Comparison of ENCODE assay signal across 8 cellular contexts in the genomic region with DNA sequence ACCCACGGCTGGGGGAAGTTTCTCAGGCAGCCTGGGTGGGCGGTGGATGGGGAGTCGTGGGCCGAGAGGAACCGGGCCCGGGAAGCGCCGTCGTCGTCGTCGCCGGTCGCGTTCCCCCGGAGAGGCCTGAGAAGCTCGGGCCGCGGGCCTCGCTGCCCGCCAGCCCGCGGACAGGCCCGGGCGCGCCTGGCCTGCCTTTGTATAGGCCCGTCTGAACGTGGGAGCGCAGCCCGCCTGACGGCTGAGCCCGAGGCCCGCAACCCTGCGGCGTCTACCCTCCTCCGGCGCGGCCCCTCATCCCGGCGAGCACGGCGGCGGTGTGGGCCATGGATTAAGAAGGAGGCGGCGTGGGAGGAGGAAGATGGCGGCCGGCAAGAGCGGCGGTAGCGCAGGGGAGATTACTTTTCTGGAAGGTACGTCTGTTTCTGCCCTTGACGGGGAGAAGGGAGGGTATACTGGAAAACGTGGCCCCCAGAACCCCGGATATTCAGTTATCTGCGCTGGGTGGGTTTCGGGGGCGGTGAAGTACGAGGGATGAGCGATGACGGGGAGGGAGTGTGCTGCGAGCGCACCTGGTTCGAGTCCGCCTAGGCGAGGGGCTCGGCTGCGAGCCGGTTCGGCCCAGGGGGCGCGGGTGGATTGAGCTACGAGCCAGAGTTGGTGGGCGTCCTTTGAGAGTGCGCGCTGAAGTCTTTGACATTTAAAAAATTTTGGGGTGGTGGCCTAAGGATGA. TPM values are rescaled to one million over a fixed set of nuclear protein-coding genes. Genes with fewer than 3 reads are reported as not detected.
DNase-seq lines count a peak whose midpoint lies in the region; ATAC-seq and TF ChIP-seq lines count a peak whose summit lies in the region.

No MANE protein-coding gene starts in this region.

- H3K4me3 Mint-ChIP-seq in activated T-cell treated with anti-CD3 and anti-CD28 coated beads, Interleukin-2, amount 50 U/mL, for 4 hours, result peak overlapping the region; percentile 97
- H3K4me3 Mint-ChIP-seq in neural progenitor cell, result peak overlapping the region; percentile 99

- H3K27ac ChIP-seq in AG04450 (ENCODE audit: low read depth, low read length) (peak overlapping the region; percentile 93), neural progenitor cell (peak overlapping the region; percentile 96), subcutaneous abdominal adipose tissue (ENCODE audit: low read depth, low read length) (peak overlapping the region; percentile 97)

- H3K36me3 ChIP-seq in neural progenitor cell, result no peaks in the 10 kb centered on the region
- no peaks in the 10 kb centered on the region for H3K36me3 ChIP-seq in subcutaneous abdominal adipose tissue (ENCODE audit: control insufficient read depth in 5 of 5, insufficient read depth in 5 of 5, low read length in 5 of 5)

- H3K27ac Mint-ChIP-seq in neural progenitor cell, result peak overlapping the region; percentile 99

- H2AFZ ChIP-seq in neural progenitor cell (replicated peaks), result peak overlapping the region; percentile 47

- H3K9ac ChIP-seq in neural progenitor cell (peak overlapping the region; percentile 91), subcutaneous abdominal adipose tissue (ENCODE audit: low read length in 5 of 5) (peak overlapping the region; percentile 91 to 97 (median 94))

- H3K9me3 ChIP-seq in AG04450 (ENCODE audit: control insufficient read depth, insufficient read depth, low read length) (peaks cover 9% of the 10 kb centered on the region; the same call in 1 of the 2 replicates), neural progenitor cell (ENCODE audit: low read depth) (no peaks in the 10 kb centered on the region), subcutaneous abdominal adipose tissue (ENCODE audit: control insufficient read depth in 5 of 5, low read length in 5 of 5) (no peaks in the 10 kb centered on the region)

- H3K27me3 Mint-ChIP-seq in activated T-cell treated with anti-CD3 and anti-CD28 coated beads, Interleukin-2, amount 50 U/mL, for 4 hours (ENCODE audit: low read depth), result no peaks in the 10 kb centered on the region
- H3K27me3 Mint-ChIP-seq in neural progenitor cell (ENCODE audit: insufficient read depth, low read depth), result peaks cover 3% of the 10 kb centered on the region

- H4K20me1 ChIP-seq in neural progenitor cell (ENCODE audit: low read depth), result peaks cover 14% of the 10 kb centered on the region

- peaks cover 23% of the 10 kb centered on the region for H3F3A ChIP-seq in neural progenitor cell (ENCODE audit: low read depth)

- CTCF ChIA-PET in AG04450 (lab: Charles Lee), result interaction anchor here (0.9 kb wide), 1 partner anchor 75 kb away, joined by 4 read pairs; no protein-coding TSS in a partner anchor

- no peak for DNase-seq in AG04450 (ENCODE audit: low read depth, low spot score)
- peak; percentile 73 for DNase-seq in NCI-H748 (lab: John Stamatoyannopoulos, UW; ENCODE audit: unreplicated experiment)
- peak; percentile 57 for DNase-seq in activated T-cell treated with anti-CD3 and anti-CD28 coated beads, Interleukin-2, amount 50 U/mL, for 4 hours
- peak; percentile 62 for DNase-seq in fibroblast of gingiva (ENCODE audit: low read depth)
- peak; percentile 80 for DNase-seq in neural progenitor cell (ENCODE audit: low spot score)

- peak overlapping the region; percentile 90 for H3K4me2 ChIP-seq in neural progenitor cell

- no peak for TF ChIP-seq CTCF in AG04450 (IDR thresholded peaks at IDR 0.05; ENCODE audit: low read depth, low read length)
- no peak for TF ChIP-seq CTCF in neural progenitor cell (IDR thresholded peaks at IDR 0.05)

- H3K4me3 ChIP-seq in AG04450 (ENCODE audit: low read depth, low read length) (peak overlapping the region; percentile 89), neural progenitor cell (peak overlapping the region; percentile 69), subcutaneous abdominal adipose tissue (ENCODE audit: low read depth in 1 of 5, low read length in 5 of 5) (peak overlapping the region; percentile 90 to 95 (median 94))

- no peaks in the 10 kb centered on the region for H3K9me3 Mint-ChIP-seq in activated T-cell treated with anti-CD3 and anti-CD28 coated beads, Interleukin-2, amount 50 U/mL, for 4 hours
- peaks cover 11% of the 10 kb centered on the region for H3K9me3 Mint-ChIP-seq in neural progenitor cell

- H3K27me3 ChIP-seq in AG04450 (ENCODE audit: control insufficient read depth, insufficient read depth, low read length), result no peaks in the 10 kb centered on the region
- no peaks in the 10 kb centered on the region for H3K27me3 ChIP-seq in neural progenitor cell
- no peaks in the 10 kb centered on the region for H3K27me3 ChIP-seq in subcutaneous abdominal adipose tissue (ENCODE audit: control insufficient read depth in 5 of 5, insufficient read depth in 4 of 5, low read length in 5 of 5)

- POLR2A ChIA-PET in AG04450 (lab: Yijun Ruan, JAX), result interaction anchor here (1.0 to 1.4 kb wide), 2 partner anchors 10 to 91 kb away, joined by 3 to 6 read pairs; no protein-coding TSS in a partner anchor

- ATAC-seq in GM18519 (IDR thresholded peaks at IDR 0.05; ENCODE audit: low FRiP score, unreplicated experiment) (peak; percentile 16), HG03060 (IDR thresholded peaks at IDR 0.05; ENCODE audit: low read depth, unreplicated experiment) (peak; percentile 13)
- peak; percentile 55 to 60 for ATAC-seq in activated T-cell treated with anti-CD3 and anti-CD28 coated beads, Interleukin-2, amount 50 U/mL, for 4 hours

- H3K79me2 ChIP-seq in neural progenitor cell (ENCODE audit: low read depth), result peaks cover 73% of the 10 kb centered on the region

- peaks cover 1% of the 10 kb centered on the region for H3K36me3 Mint-ChIP-seq in activated T-cell treated with anti-CD3 and anti-CD28 coated beads, Interleukin-2, amount 50 U/mL, for 4 hours (ENCODE audit: insufficient read depth)
- peaks cover 25% of the 10 kb centered on the region for H3K36me3 Mint-ChIP-seq in neural progenitor cell

- peaks cover 8% of the 10 kb centered on the region for H3K4me1 ChIP-seq in neural progenitor cell
- H3K4me1 ChIP-seq in subcutaneous abdominal adipose tissue (ENCODE audit: control insufficient read depth in 5 of 5, insufficient read depth in 5 of 5, low read length in 5 of 5), result peaks cover 0 to 31% (median 25%) of the 10 kb centered on the region in 5 donors

- peaks cover 64% of the 10 kb centered on the region for H3K4me1 Mint-ChIP-seq in activated T-cell treated with anti-CD3 and anti-CD28 coated beads, Interleukin-2, amount 50 U/mL, for 4 hours (ENCODE audit: low read depth)
- peaks cover 24% of the 10 kb centered on the region for H3K4me1 Mint-ChIP-seq in neural progenitor cell

RNA-seq across cellular contexts. Expression of gene SENP6, which starts 0.7 kb away (rescaled TPM):
- 35.8 and 55.8 TPM in 2 replicates for polyA plus RNA-seq in AG04450 (2011; rRNA removed)
- 24.4 and 52.7 TPM in 2 replicates for polyA minus RNA-seq in AG04450 (2011; rRNA and poly(A)+ RNA removed)
- 10 to 100 TPM; 56.6 to 67.7 (median 57.4) TPM for total RNA-seq in activated T-cell treated with anti-CD3 and anti-CD28 coated beads, Interleukin-2, amount 50 U/mL, for 4 hours
- total RNA-seq in neural progenitor cell (ENCODE audit: low replicate concordance), result 108 and 202 TPM in 2 replicates
